Comparison of ENCODE assay signal across 14 cellular contexts in the genomic region with DNA sequence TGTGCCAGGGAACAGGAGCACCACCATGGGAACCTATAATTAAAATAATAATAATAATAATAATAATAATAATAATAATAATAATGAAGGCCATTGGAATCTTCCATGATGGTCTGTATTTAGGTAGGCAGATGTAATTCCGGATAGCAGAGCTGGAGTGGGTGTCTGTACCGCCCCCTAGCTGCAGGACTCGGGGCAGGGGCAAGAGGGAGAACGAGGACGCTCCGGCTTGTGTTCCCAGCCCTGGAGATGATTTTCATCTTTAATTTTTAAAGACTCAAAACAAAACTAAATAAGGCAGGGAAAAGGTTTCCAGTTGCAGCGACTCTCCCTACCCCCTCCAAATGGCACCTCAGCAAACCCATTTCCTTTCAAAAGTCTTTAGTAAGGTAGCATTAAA.
A peak's percentile ranks its signal among the peaks of the same experiment; 100 is the strongest.
DNase-seq lines count a peak whose midpoint lies in the region; ATAC-seq, FAIRE-seq and TF ChIP-seq lines count a peak whose summit lies in the region.
"Had no signal": no experiment of that assay in that cellular context is flagged by ENCODE, and none has a peak within 500 bp of the region (broad histone marks: within the 10 kb centered on the region; RNA-seq: fewer than 3 reads in every experiment).

No MANE protein-coding gene starts in this region.

- no peak overlapping the region for H3K27ac Mint-ChIP-seq in activated T-cell treated with anti-CD3 and anti-CD28 coated beads, Interleukin-2, amount 50 U/mL, for 24 hours

- BruUV-seq in OCI-LY7 (replicated peaks; lab: Mats Ljungman, UMichigan) = no TSS peak

- DNase-seq in DMS 273 (lab: John Stamatoyannopoulos, UW; ENCODE audit: unreplicated experiment) = peak; percentile 4
- no peak for DNase-seq in DMS 273 treated with DMSO at 0.1 percent for 48 hours (lab: John Stamatoyannopoulos, UW)
- peak; percentile 9 for DNase-seq in H54 (ENCODE audit: insufficient read length, low spot score)
- DNase-seq in OCI-LY7 (ENCODE audit: low spot score) = no peak
- no peak for DNase-seq in kidney epithelial cell (ENCODE audit: low read depth)
- no peak for DNase-seq in NCI-H1436 treated with DMSO at 0.1 percent for 48 hours (lab: John Stamatoyannopoulos, UW)
- no peak for DNase-seq in activated T-cell treated with anti-CD3 and anti-CD28 coated beads, Interleukin-2, amount 50 U/mL, for 24 hours
- DNase-seq: activated CD4-positive, alpha-beta T cell treated with anti-CD3 and anti-CD28 coated beads for 1 hour; dermis blood vessel endothelial cell; mammary epithelial cell; NCI-H2081 treated with DMSO at 0.1 percent for 48 hours had no signal

- CTCF ChIA-PET in OCI-LY7 (lab: Charles Lee; ENCODE audit: unreplicated experiment) = no interaction called here

- H3K9me3 ChIP-seq in OCI-LY7 (ENCODE audit: low read length) = no peaks in the 10 kb centered on the region

- no peaks in the 10 kb centered on the region for H3K79me2 ChIP-seq in OCI-LY7 (ENCODE audit: insufficient read depth, low read depth, low read length)

- no peaks in the 10 kb centered on the region for H3K27me3 ChIP-seq in kidney epithelial cell (ENCODE audit: control insufficient read depth, insufficient read depth, low read length)

- H3K4me3 ChIP-seq in OCI-LY7 (ENCODE audit: low read depth, low read length, poor library complexity, severe bottlenecking) (no peak overlapping the region), kidney epithelial cell (ENCODE audit: low read depth, low read length) (no peak overlapping the region)

- no peaks in the 10 kb centered on the region for H3K36me3 Mint-ChIP-seq in activated T-cell treated with anti-CD3 and anti-CD28 coated beads, Interleukin-2, amount 50 U/mL, for 24 hours (ENCODE audit: low read depth)

- TF ChIP-seq CTCF in OCI-LY7 (conservative IDR thresholded peaks at IDR 0.05; ENCODE audit: low read length) (peak; percentile 63), kidney epithelial cell (IDR thresholded peaks at IDR 0.05; ENCODE audit: insufficient read depth, low read length, poor library complexity, severe bottlenecking) (peak; percentile 37)

- no peak overlapping the region for H3K4me3 Mint-ChIP-seq in activated T-cell treated with anti-CD3 and anti-CD28 coated beads, Interleukin-2, amount 50 U/mL, for 24 hours

- intact Hi-C loops in OCI-LY7 (cut with micrococcal nuclease; ENCODE audit: unreplicated experiment) = no loop called here

- no peak for ATAC-seq in GM21447 (IDR thresholded peaks at IDR 0.05; ENCODE audit: unreplicated experiment)

- no peak overlapping the region for H3K4me2 ChIP-seq in OCI-LY7 (ENCODE audit: low read length)

- H3K4me1 ChIP-seq in OCI-LY7 (ENCODE audit: insufficient read depth, low read length, poor library complexity, severe bottlenecking) = no peaks in the 10 kb centered on the region

- H3K9me2 ChIP-seq in OCI-LY7 (ENCODE audit: insufficient read depth, low read length) = no peaks in the 10 kb centered on the region

- TF ChIP-seq POLR2A in H54 (IDR thresholded peaks at IDR 0.05; ENCODE audit: low read depth, low read length) = no peak

- H2AFZ ChIP-seq in OCI-LY7 (ENCODE audit: low read length) = no peak overlapping the region

- H3K27me3 Mint-ChIP-seq in activated T-cell treated with anti-CD3 and anti-CD28 coated beads, Interleukin-2, amount 50 U/mL, for 24 hours = peaks cover 5% of the 10 kb centered on the region

- FAIRE-seq in H54 (lab: Jason Lieb, UNC) = no peak
- FAIRE-seq: A204.1, GM12892 had no signal

- no peak overlapping the region for H3K27ac ChIP-seq in OCI-LY7 (ENCODE audit: low read depth, low read length, poor library complexity, severe bottlenecking)

- H3K9me3 Mint-ChIP-seq in activated T-cell treated with anti-CD3 and anti-CD28 coated beads, Interleukin-2, amount 50 U/mL, for 24 hours = no peaks in the 10 kb centered on the region

- H4K20me1 ChIP-seq in OCI-LY7 (ENCODE audit: insufficient read depth, low read length) = no peaks in the 10 kb centered on the region

- H3K36me3 ChIP-seq in OCI-LY7 (ENCODE audit: insufficient read depth, low read length) = no peaks in the 10 kb centered on the region
- no peaks in the 10 kb centered on the region for H3K36me3 ChIP-seq in kidney epithelial cell (ENCODE audit: control insufficient read depth, insufficient read depth, low read length)

- H3K4me1 Mint-ChIP-seq in activated T-cell treated with anti-CD3 and anti-CD28 coated beads, Interleukin-2, amount 50 U/mL, for 24 hours (ENCODE audit: low read depth) = peaks cover 13% of the 10 kb centered on the region

- POLR2A ChIA-PET in OCI-LY7 (lab: Charles Lee) = no interaction called here

Comparison
In these comparisons a context has a peak if more than half of its experiments do, and no peak if none do; other contexts are left out.
1. DNase-seq: peak in DMS 273 (single experiment) and H54 (single experiment); none in DMS 273 treated with DMSO at 0.1 percent for 48 hours (single experiment), OCI-LY7 (single experiment), kidney epithelial cell (single experiment), NCI-H1436 treated with DMSO at 0.1 percent for 48 hours (single experiment) and activated T-cell treated with anti-CD3 and anti-CD28 coated beads, Interleukin-2, amount 50 U/mL, for 24 hours (single experiment).